8 cellular contexts compared by ENCODE assay signal in the genomic region with DNA sequence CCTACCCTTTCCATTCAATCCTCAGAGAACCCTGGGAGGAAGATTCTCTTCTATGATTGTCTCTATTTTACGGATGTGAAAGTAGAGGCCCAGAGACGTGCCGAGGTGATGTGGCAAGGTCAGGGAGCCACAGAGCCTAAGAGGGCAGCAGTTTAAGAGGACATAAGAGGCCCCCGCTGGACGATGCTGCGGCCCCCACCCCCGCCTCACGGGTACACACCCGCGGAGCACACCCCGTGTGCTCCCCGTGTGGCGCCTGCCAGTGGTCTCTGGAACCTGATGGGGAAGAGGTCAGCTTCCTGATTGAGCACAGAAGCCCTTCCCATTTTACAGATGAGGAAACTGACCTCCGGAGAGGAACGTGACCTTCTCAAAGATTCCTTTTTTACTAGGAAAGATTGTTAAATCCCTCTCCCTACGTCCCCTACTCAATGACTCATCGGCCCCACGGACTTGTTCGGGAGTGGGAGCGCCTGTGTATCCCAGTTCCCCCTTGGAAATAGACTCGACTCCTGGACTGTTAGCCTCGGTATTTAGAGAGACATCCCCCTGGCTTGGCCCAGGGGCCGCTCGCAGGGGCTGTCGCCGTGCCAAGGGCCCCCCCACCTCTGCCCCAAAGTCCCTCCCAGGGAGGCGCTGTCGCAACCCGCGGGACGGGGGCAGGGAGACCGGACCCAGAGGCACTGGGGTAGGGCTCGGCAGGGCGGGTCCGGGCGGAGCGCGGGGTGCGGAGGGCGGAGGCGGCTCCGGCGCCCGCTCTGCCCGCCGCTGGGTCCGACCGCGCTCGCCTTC. TPM values are rescaled to one million over a fixed set of nuclear protein-coding genes. Genes with fewer than 3 reads are reported as not detected.
DNase-seq lines count a peak whose midpoint lies in the region; ATAC-seq and TF ChIP-seq lines count a peak whose summit lies in the region.

A gene with protein sequence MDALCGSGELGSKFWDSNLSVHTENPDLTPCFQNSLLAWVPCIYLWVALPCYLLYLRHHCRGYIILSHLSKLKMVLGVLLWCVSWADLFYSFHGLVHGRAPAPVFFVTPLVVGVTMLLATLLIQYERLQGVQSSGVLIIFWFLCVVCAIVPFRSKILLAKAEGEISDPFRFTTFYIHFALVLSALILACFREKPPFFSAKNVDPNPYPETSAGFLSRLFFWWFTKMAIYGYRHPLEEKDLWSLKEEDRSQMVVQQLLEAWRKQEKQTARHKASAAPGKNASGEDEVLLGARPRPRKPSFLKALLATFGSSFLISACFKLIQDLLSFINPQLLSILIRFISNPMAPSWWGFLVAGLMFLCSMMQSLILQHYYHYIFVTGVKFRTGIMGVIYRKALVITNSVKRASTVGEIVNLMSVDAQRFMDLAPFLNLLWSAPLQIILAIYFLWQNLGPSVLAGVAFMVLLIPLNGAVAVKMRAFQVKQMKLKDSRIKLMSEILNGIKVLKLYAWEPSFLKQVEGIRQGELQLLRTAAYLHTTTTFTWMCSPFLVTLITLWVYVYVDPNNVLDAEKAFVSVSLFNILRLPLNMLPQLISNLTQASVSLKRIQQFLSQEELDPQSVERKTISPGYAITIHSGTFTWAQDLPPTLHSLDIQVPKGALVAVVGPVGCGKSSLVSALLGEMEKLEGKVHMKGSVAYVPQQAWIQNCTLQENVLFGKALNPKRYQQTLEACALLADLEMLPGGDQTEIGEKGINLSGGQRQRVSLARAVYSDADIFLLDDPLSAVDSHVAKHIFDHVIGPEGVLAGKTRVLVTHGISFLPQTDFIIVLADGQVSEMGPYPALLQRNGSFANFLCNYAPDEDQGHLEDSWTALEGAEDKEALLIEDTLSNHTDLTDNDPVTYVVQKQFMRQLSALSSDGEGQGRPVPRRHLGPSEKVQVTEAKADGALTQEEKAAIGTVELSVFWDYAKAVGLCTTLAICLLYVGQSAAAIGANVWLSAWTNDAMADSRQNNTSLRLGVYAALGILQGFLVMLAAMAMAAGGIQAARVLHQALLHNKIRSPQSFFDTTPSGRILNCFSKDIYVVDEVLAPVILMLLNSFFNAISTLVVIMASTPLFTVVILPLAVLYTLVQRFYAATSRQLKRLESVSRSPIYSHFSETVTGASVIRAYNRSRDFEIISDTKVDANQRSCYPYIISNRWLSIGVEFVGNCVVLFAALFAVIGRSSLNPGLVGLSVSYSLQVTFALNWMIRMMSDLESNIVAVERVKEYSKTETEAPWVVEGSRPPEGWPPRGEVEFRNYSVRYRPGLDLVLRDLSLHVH (N-terminal part only) (plus strand): TSS at position 759 of the 792 bp plus-strand sequence. CDS start 56 bp downstream, outside the sequence.

- H3K4me1 ChIP-seq in OCI-LY3 (ENCODE audit: low read length) (peaks cover 21% of the 10 kb centered on the region), esophagus squamous epithelium (peaks cover 28 to 62% (median 29%) of the 10 kb centered on the region in 3 donors)

- no peaks in the 10 kb centered on the region for H3K36me3 ChIP-seq in OCI-LY3 (replicated peaks; ENCODE audit: low read depth, low read length)
- H3K36me3 ChIP-seq in esophagus squamous epithelium = no peaks in the 10 kb centered on the region

- H3K27ac ChIP-seq in OCI-LY3 (ENCODE audit: low read length) = no peak within 1 kb of the TSS
- peak within 1 kb of the TSS; percentile 35 to 84 (median 81) for H3K27ac ChIP-seq in esophagus squamous epithelium

- no peaks in the 10 kb centered on the region for H3K79me2 ChIP-seq in OCI-LY3 (ENCODE audit: low read length)

- H3K36me3 Mint-ChIP-seq in nephron (ENCODE audit: low read depth) = no peaks in the 10 kb centered on the region

- no peaks in the 10 kb centered on the region for H4K20me1 ChIP-seq in OCI-LY3 (ENCODE audit: insufficient read depth, low read length)

- no peak within 1 kb of the TSS for H3K9ac ChIP-seq in OCI-LY3 (ENCODE audit: low read length)

- H3K4me3 ChIP-seq in OCI-LY3 (ENCODE audit: low read length) (no peak within 1 kb of the TSS), esophagus squamous epithelium (peak within 1 kb of the TSS; percentile 59 to 79 (median 77))

- peaks cover 15% of the 10 kb centered on the region for H3K27me3 ChIP-seq in OCI-LY3 (ENCODE audit: low read depth, low read length)
- H3K27me3 ChIP-seq in esophagus squamous epithelium = peaks cover 0 to 85% (median 0%) of the 10 kb centered on the region in 4 donors

- peaks cover 53% of the 10 kb centered on the region for H3K4me1 Mint-ChIP-seq in nephron

- no peak within 1 kb of the TSS for H3K27ac Mint-ChIP-seq in nephron

- peak; percentile 58 for DNase-seq in Daoy (ENCODE audit: low read depth)
- DNase-seq in esophagus squamous epithelium (lab: John Stamatoyannopoulos, UW) = no peak
- DNase-seq in activated CD4-positive, alpha-beta T cell treated with anti-CD3 and anti-CD28 coated beads, Interleukin-2, amount 50 U/mL, for 4 hours = no peak
- no peak for DNase-seq in NCI-H82 treated with DMSO at 0.1 percent for 48 hours (lab: John Stamatoyannopoulos, UW; ENCODE audit: unreplicated experiment)
- no peak for DNase-seq in GOT3 (lab: John Stamatoyannopoulos, UW)

- peak within 1 kb of the TSS; percentile 20 to 46 (median 39) for H3K4me3 Mint-ChIP-seq in nephron

- H3K4me2 ChIP-seq in OCI-LY3 (ENCODE audit: low read length) = peak within 1 kb of the TSS; percentile 12; the same call in 1 of the 2 replicates

- no peak within 1 kb of the TSS for H2AFZ ChIP-seq in OCI-LY3 (ENCODE audit: low read depth, low read length)

- TF ChIP-seq CTCF in OCI-LY3 (IDR thresholded peaks at IDR 0.05; ENCODE audit: low read depth, low read length) (no peak), esophagus squamous epithelium (IDR thresholded peaks at IDR 0.05) (no peak), nephron (IDR thresholded peaks at IDR 0.05; ENCODE audit: unreplicated experiment in 3 of 3) (no peak)

- TF ChIP-seq POLR2A in esophagus squamous epithelium (IDR thresholded peaks at IDR 0.05) = peak in 3 of 4 donors; percentile 35 to 62 (median 45)

- WGBS in esophagus squamous epithelium, 2 donors = 20 to 32% methylated on average over 1 to 20 of the region's 50 CpGs

- H3K27me3 Mint-ChIP-seq in nephron (ENCODE audit: low read depth) = peaks cover 80% of the 10 kb centered on the region

- intact Hi-C loops in esophagus squamous epithelium (cut with DNase I) = loop anchor here (5.0 kb wide), 1 partner anchor 48 kb away; no protein-coding TSS in a partner anchor

- ATAC-seq in GM18520 (IDR thresholded peaks at IDR 0.05; ENCODE audit: unreplicated experiment) = no peak

- no peaks in the 10 kb centered on the region for H3K9me3 Mint-ChIP-seq in nephron

- no peaks in the 10 kb centered on the region for H3K9me3 ChIP-seq in OCI-LY3 (ENCODE audit: insufficient read depth, low read length)
- H3K9me3 ChIP-seq in esophagus squamous epithelium = no peaks in the 10 kb centered on the region

RNA-seq across cellular contexts. Expression of the gene that starts here (rescaled TPM):
- 10.4 and 14.3 TPM in 2 replicates for total RNA-seq in Daoy (2014; rRNA removed; shearing (Covaris generic))
- total RNA-seq in esophagus squamous epithelium = 10 to 100 TPM; 19.6 to 93.7 (median 34.1) TPM
